In the genomic region with DNA sequence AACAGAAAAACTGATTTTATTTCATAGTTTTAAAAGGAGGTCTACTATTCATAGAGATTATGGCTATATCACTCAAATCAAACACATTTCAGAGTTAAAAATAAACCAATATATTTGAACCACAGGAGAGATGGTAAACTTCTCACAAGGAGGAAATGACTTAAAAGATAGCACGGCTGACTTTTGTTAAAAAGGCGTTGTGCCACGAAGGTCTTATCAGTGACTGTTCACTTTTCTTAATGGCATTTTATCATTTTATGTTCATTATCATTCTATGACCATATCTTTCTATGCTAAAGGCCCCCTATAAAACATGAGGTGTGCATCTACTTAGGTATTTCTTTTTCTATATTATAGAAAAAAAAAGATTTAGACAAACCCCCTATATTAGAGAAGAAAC, we compare ENCODE assay signal across 1 cellular context.
TF ChIP-seq lines count a peak whose summit lies in the region.

No MANE protein-coding gene starts in this region.

TF ChIP-seq in GM23338, 12 proteins besides CTCF, POLR2A, EP300 and RAD21 (continued from another document):
- TF ChIP-seq, protein P1, sequence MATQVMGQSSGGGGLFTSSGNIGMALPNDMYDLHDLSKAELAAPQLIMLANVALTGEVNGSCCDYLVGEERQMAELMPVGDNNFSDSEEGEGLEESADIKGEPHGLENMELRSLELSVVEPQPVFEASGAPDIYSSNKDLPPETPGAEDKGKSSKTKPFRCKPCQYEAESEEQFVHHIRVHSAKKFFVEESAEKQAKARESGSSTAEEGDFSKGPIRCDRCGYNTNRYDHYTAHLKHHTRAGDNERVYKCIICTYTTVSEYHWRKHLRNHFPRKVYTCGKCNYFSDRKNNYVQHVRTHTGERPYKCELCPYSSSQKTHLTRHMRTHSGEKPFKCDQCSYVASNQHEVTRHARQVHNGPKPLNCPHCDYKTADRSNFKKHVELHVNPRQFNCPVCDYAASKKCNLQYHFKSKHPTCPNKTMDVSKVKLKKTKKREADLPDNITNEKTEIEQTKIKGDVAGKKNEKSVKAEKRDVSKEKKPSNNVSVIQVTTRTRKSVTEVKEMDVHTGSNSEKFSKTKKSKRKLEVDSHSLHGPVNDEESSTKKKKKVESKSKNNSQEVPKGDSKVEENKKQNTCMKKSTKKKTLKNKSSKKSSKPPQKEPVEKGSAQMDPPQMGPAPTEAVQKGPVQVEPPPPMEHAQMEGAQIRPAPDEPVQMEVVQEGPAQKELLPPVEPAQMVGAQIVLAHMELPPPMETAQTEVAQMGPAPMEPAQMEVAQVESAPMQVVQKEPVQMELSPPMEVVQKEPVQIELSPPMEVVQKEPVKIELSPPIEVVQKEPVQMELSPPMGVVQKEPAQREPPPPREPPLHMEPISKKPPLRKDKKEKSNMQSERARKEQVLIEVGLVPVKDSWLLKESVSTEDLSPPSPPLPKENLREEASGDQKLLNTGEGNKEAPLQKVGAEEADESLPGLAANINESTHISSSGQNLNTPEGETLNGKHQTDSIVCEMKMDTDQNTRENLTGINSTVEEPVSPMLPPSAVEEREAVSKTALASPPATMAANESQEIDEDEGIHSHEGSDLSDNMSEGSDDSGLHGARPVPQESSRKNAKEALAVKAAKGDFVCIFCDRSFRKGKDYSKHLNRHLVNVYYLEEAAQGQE (IDR thresholded peaks at IDR 0.05; ENCODE audit: unreplicated experiment) = no peak
- TF ChIP-seq, protein P2, sequence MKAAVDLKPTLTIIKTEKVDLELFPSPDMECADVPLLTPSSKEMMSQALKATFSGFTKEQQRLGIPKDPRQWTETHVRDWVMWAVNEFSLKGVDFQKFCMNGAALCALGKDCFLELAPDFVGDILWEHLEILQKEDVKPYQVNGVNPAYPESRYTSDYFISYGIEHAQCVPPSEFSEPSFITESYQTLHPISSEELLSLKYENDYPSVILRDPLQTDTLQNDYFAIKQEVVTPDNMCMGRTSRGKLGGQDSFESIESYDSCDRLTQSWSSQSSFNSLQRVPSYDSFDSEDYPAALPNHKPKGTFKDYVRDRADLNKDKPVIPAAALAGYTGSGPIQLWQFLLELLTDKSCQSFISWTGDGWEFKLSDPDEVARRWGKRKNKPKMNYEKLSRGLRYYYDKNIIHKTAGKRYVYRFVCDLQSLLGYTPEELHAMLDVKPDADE (IDR thresholded peaks at IDR 0.05) = no peak
- TF ChIP-seq CREB1 (CRISPR knock-in tag; IDR thresholded peaks at IDR 0.05; ENCODE audit: low read depth) = no peak
- TF ChIP-seq EZH2 (IDR thresholded peaks at IDR 0.05; ENCODE audit: low read depth, unreplicated experiment) = no peak
- TF ChIP-seq EZH2phosphoT487 (IDR thresholded peaks at IDR 0.05; ENCODE audit: unreplicated experiment) = no peak
- no peak for TF ChIP-seq NANOG (IDR thresholded peaks at IDR 0.05; ENCODE audit: borderline replicate concordance)
- TF ChIP-seq, protein P3, sequence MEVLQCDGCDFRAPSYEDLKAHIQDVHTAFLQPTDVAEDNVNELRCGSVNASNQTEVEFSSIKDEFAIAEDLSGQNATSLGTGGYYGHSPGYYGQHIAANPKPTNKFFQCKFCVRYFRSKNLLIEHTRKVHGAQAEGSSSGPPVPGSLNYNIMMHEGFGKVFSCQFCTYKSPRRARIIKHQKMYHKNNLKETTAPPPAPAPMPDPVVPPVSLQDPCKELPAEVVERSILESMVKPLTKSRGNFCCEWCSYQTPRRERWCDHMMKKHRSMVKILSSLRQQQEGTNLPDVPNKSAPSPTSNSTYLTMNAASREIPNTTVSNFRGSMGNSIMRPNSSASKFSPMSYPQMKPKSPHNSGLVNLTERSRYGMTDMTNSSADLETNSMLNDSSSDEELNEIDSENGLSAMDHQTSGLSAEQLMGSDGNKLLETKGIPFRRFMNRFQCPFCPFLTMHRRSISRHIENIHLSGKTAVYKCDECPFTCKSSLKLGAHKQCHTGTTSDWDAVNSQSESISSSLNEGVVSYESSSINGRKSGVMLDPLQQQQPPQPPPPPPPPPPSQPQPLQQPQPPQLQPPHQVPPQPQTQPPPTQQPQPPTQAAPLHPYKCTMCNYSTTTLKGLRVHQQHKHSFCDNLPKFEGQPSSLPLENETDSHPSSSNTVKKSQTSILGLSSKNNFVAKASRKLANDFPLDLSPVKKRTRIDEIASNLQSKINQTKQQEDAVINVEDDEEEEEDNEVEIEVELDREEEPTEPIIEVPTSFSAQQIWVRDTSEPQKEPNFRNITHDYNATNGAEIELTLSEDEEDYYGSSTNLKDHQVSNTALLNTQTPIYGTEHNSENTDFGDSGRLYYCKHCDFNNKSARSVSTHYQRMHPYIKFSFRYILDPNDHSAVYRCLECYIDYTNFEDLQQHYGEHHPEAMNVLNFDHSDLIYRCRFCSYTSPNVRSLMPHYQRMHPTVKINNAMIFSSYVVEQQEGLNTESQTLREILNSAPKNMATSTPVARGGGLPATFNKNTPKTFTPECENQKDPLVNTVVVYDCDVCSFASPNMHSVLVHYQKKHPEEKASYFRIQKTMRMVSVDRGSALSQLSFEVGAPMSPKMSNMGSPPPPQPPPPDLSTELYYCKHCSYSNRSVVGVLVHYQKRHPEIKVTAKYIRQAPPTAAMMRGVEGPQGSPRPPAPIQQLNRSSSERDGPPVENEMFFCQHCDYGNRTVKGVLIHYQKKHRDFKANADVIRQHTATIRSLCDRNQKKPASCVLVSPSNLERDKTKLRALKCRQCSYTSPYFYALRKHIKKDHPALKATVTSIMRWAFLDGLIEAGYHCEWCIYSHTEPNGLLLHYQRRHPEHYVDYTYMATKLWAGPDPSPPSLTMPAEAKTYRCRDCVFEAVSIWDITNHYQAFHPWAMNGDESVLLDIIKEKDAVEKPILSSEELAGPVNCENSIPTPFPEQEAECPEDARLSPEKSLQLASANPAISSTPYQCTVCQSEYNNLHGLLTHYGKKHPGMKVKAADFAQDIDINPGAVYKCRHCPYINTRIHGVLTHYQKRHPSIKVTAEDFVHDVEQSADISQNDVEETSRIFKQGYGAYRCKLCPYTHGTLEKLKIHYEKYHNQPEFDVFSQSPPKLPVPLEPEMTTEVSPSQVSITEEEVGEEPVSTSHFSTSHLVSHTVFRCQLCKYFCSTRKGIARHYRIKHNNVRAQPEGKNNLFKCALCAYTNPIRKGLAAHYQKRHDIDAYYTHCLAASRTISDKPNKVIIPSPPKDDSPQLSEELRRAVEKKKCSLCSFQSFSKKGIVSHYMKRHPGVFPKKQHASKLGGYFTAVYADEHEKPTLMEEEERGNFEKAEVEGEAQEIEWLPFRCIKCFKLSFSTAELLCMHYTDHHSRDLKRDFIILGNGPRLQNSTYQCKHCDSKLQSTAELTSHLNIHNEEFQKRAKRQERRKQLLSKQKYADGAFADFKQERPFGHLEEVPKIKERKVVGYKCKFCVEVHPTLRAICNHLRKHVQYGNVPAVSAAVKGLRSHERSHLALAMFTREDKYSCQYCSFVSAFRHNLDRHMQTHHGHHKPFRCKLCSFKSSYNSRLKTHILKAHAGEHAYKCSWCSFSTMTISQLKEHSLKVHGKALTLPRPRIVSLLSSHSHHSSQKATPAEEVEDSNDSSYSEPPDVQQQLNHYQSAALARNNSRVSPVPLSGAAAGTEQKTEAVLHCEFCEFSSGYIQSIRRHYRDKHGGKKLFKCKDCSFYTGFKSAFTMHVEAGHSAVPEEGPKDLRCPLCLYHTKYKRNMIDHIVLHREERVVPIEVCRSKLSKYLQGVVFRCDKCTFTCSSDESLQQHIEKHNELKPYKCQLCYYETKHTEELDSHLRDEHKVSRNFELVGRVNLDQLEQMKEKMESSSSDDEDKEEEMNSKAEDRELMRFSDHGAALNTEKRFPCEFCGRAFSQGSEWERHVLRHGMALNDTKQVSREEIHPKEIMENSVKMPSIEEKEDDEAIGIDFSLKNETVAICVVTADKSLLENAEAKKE (CRISPR knock-in tag; IDR thresholded peaks at IDR 0.05) = no peak
- no peak for TF ChIP-seq ZNF331 (CRISPR knock-in tag; IDR thresholded peaks at IDR 0.05; ENCODE audit: low read depth)
- no peak for TF ChIP-seq JUNB (IDR thresholded peaks at IDR 0.05; ENCODE audit: unreplicated experiment)
- no peak for TF ChIP-seq ZNF114 (CRISPR knock-in tag; IDR thresholded peaks at IDR 0.05)
